ENCODE assay signal across 8 cellular contexts in genomic region chr3:155744626-155745324, GRCh38. TPM values are rescaled to one million over a fixed set of nuclear protein-coding genes. Genes with fewer than 3 reads are reported as not detected.
DNase-seq lines count a peak whose midpoint lies in the region; ATAC-seq and TF ChIP-seq lines count a peak whose summit lies in the region.

A gene with protein sequence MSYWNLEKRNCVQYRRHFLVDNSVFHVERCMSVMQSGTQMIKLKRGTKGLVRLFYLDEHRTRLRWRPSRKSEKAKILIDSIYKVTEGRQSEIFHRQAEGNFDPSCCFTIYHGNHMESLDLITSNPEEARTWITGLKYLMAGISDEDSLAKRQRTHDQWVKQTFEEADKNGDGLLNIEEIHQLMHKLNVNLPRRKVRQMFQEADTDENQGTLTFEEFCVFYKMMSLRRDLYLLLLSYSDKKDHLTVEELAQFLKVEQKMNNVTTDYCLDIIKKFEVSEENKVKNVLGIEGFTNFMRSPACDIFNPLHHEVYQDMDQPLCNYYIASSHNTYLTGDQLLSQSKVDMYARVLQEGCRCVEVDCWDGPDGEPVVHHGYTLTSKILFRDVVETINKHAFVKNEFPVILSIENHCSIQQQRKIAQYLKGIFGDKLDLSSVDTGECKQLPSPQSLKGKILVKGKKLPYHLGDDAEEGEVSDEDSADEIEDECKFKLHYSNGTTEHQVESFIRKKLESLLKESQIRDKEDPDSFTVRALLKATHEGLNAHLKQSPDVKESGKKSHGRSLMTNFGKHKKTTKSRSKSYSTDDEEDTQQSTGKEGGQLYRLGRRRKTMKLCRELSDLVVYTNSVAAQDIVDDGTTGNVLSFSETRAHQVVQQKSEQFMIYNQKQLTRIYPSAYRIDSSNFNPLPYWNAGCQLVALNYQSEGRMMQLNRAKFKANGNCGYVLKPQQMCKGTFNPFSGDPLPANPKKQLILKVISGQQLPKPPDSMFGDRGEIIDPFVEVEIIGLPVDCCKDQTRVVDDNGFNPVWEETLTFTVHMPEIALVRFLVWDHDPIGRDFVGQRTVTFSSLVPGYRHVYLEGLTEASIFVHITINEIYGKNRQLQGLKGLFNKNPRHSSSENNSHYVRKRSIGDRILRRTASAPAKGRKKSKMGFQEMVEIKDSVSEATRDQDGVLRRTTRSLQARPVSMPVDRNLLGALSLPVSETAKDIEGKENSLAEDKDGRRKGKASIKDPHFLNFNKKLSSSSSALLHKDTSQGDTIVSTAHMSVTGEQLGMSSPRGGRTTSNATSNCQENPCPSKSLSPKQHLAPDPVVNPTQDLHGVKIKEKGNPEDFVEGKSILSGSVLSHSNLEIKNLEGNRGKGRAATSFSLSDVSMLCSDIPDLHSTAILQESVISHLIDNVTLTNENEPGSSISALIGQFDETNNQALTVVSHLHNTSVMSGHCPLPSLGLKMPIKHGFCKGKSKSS (N-terminal part only) (minus strand): TSS chr3:155745071. CDS start chr3:155704224, 40,847 bp downstream.

- TF ChIP-seq CTCF in Caco-2 (IDR thresholded peaks at IDR 0.05; ENCODE audit: insufficient read depth in 1 of 2, low read depth in 1 of 2, low read length in 1 of 2, severe bottlenecking in 1 of 2, unreplicated experiment in 1 of 2) (no peak), Panc1 (IDR thresholded peaks at IDR 0.05) (no peak), gastroesophageal sphincter (IDR thresholded peaks at IDR 0.05) (no peak), neural crest cell (conservative IDR thresholded peaks at IDR 0.05) (no peak), upper lobe of right lung (IDR thresholded peaks at IDR 0.05) (no peak)

- TF ChIP-seq POLR2A in gastroesophageal sphincter (IDR thresholded peaks at IDR 0.05) = no peak

- WGBS in gastroesophageal sphincter (ENCODE audit: low coverage in 1 of 2), 2 donors = 0% methylated on average over 1 of the region's 33 CpGs

- BruUV-seq in Caco-2 (replicated peaks; lab: Mats Ljungman, UMichigan) = no TSS peak
- BruUV-seq in Panc1 (replicated peaks; lab: Mats Ljungman, UMichigan) = no TSS peak

- DNase-seq in Caco-2 (peak; percentile 82 to 83), Panc1 (ENCODE audit: low read depth, low spot score) (no peak), neural crest cell (ENCODE audit: low read depth, low spot score) (peak; percentile 75), upper lobe of right lung (peak; percentile 88)
- peak; percentile 44 for DNase-seq in Jurkat, Clone E6-1 (ENCODE audit: low read depth, low spot score)
- DNase-seq in activated naive CD4-positive, alpha-beta T cell treated with anti-CD3 and anti-CD28 coated beads for 36 hours = peak; percentile 74

- no peaks in the 10 kb centered on the region for H3K27me3 ChIP-seq in Caco-2 (replicated peaks; ENCODE audit: control insufficient read depth, insufficient read depth, low read length)
- peaks cover 48% of the 10 kb centered on the region for H3K27me3 ChIP-seq in Panc1 (ENCODE audit: control insufficient read depth, insufficient read depth, low read length)
- peaks cover 13% of the 10 kb centered on the region for H3K27me3 ChIP-seq in gastroesophageal sphincter
- H3K27me3 ChIP-seq in upper lobe of right lung = peaks cover 42% of the 10 kb centered on the region

- H3K4me1 Mint-ChIP-seq in Caco-2 (ENCODE audit: low read depth, unreplicated experiment) = peaks cover 41% of the 10 kb centered on the region
- H3K4me1 Mint-ChIP-seq in activated naive CD4-positive, alpha-beta T cell treated with anti-CD3 and anti-CD28 coated beads for 36 hours (ENCODE audit: low read depth) = peaks cover 9% of the 10 kb centered on the region
- H3K4me1 Mint-ChIP-seq in neural crest cell = peaks cover 72% of the 10 kb centered on the region

- intact Hi-C loops in Caco-2 (cut with micrococcal nuclease; ENCODE audit: unreplicated experiment) = loop anchor here (1.0 to 2.0 kb wide), 2 partner anchors 30 to 110 kb away; partner anchors contain the start of gene SLC33A1
- intact Hi-C loops in Panc1 (cut with micrococcal nuclease; ENCODE audit: unreplicated experiment) = no loop called here
- intact Hi-C loops in activated naive CD4-positive, alpha-beta T cell treated with anti-CD3 and anti-CD28 coated beads for 36 hours (cut with micrococcal nuclease) = loop anchor here (1.0 to 2.0 kb wide), 3 partner anchors 62 to 126 kb away; partner anchors contain the start of genes C3orf33, GMPS and SLC33A1
- intact Hi-C loops in upper lobe of right lung (cut with DNase I) = no loop called here

- in situ Hi-C loops in Panc1 (cut with HindIII; ENCODE audit: low pct_unique_long_range_greater_than_20kb, low sequenced_read_pairs) = no loop called here

- H3K4me3 ChIP-seq in Caco-2 (ENCODE audit: low read depth, low read length) = peak within 1 kb of the TSS; percentile 94
- peak within 1 kb of the TSS; percentile 70 for H3K4me3 ChIP-seq in Jurkat, Clone E6-1 (ENCODE audit: low read length)
- peak within 1 kb of the TSS; percentile 52 to 65 for H3K4me3 ChIP-seq in Panc1 (ENCODE audit: low read depth in 2 of 2, low read length in 2 of 2)
- H3K4me3 ChIP-seq in gastroesophageal sphincter = peak within 1 kb of the TSS; percentile 50 to 54
- peak within 1 kb of the TSS; percentile 61 for H3K4me3 ChIP-seq in upper lobe of right lung

- H3K4me3 Mint-ChIP-seq in Caco-2 (ENCODE audit: unreplicated experiment) = peak within 1 kb of the TSS; percentile 99
- H3K4me3 Mint-ChIP-seq in activated naive CD4-positive, alpha-beta T cell treated with anti-CD3 and anti-CD28 coated beads for 36 hours = peak within 1 kb of the TSS; percentile 83
- H3K4me3 Mint-ChIP-seq in neural crest cell = peak within 1 kb of the TSS; percentile 99

- CTCF ChIA-PET in Caco-2 (lab: Charles Lee) (interaction anchor here (1.0 kb wide), 1 partner anchor 61 kb away, joined by 3 read pairs; the partner anchor contains the start of gene C3orf33), Panc1 (lab: Charles Lee) (no interaction called here)
- CTCF ChIA-PET in activated naive CD4-positive, alpha-beta T cell treated with anti-CD3 and anti-CD28 coated beads for 36 hours (lab: Charles Lee) = interaction anchor here (1.0 kb wide), 1 partner anchor 61 kb away, joined by 3 read pairs; the partner anchor contains the start of gene C3orf33

- H3K27ac ChIP-seq in Panc1 (ENCODE audit: low read length) (no peak within 1 kb of the TSS), gastroesophageal sphincter (peak within 1 kb of the TSS in 1 of 4 donors; percentile 45), upper lobe of right lung (peak within 1 kb of the TSS; percentile 71)

- no peaks in the 10 kb centered on the region for H3K9me3 Mint-ChIP-seq in Caco-2 (ENCODE audit: unreplicated experiment)
- no peaks in the 10 kb centered on the region for H3K9me3 Mint-ChIP-seq in activated naive CD4-positive, alpha-beta T cell treated with anti-CD3 and anti-CD28 coated beads for 36 hours
- no peaks in the 10 kb centered on the region for H3K9me3 Mint-ChIP-seq in neural crest cell

- H3K36me3 ChIP-seq in Caco-2 (ENCODE audit: control insufficient read depth, insufficient read depth, low read length) = no peaks in the 10 kb centered on the region
- H3K36me3 ChIP-seq in Panc1 (ENCODE audit: control insufficient read depth, insufficient read depth, low read length) = peaks cover 3% of the 10 kb centered on the region; the same call in 1 of the 2 replicates
- no peaks in the 10 kb centered on the region for H3K36me3 ChIP-seq in gastroesophageal sphincter
- no peaks in the 10 kb centered on the region for H3K36me3 ChIP-seq in upper lobe of right lung

- peaks cover 29% of the 10 kb centered on the region for H3K4me1 ChIP-seq in Caco-2
- 0 out of 2 replicates have a peak, but pooled peaks cover 8% of the 10 kb centered on the region for H3K4me1 ChIP-seq in Panc1 (ENCODE audit: control insufficient read depth, insufficient read depth, low read length)
- H3K4me1 ChIP-seq in gastroesophageal sphincter = peaks cover 0 to 37% (median 0%) of the 10 kb centered on the region in 3 donors
- H3K4me1 ChIP-seq in upper lobe of right lung = peaks cover 22% of the 10 kb centered on the region

- POLR2A ChIA-PET in Caco-2 (lab: Charles Lee) (interaction anchor here (1.0 kb wide), 1 partner anchor 61 kb away, joined by 3 read pairs; no protein-coding TSS in a partner anchor), Panc1 (lab: Charles Lee) (no interaction called here)

- peak within 1 kb of the TSS; percentile 93 for H3K27ac Mint-ChIP-seq in Caco-2 (ENCODE audit: unreplicated experiment)
- H3K27ac Mint-ChIP-seq in activated naive CD4-positive, alpha-beta T cell treated with anti-CD3 and anti-CD28 coated beads for 36 hours = no peak within 1 kb of the TSS
- H3K27ac Mint-ChIP-seq in neural crest cell (ENCODE audit: unreplicated experiment) = peak within 1 kb of the TSS; percentile 94

- no peak for TF ChIP-seq EP300 in gastroesophageal sphincter (IDR thresholded peaks at IDR 0.05)

- H3K36me3 Mint-ChIP-seq in Caco-2 (ENCODE audit: insufficient read depth, unreplicated experiment) = peaks cover 5% of the 10 kb centered on the region
- no peaks in the 10 kb centered on the region for H3K36me3 Mint-ChIP-seq in activated naive CD4-positive, alpha-beta T cell treated with anti-CD3 and anti-CD28 coated beads for 36 hours (ENCODE audit: low read depth)
- H3K36me3 Mint-ChIP-seq in neural crest cell (ENCODE audit: low read depth) = no peaks in the 10 kb centered on the region

- no peaks in the 10 kb centered on the region for H3K9me3 ChIP-seq in Caco-2
- H3K9me3 ChIP-seq in Panc1 (ENCODE audit: control insufficient read depth, insufficient read depth, low read depth, low read length) = no peaks in the 10 kb centered on the region
- H3K9me3 ChIP-seq in gastroesophageal sphincter = no peaks in the 10 kb centered on the region
- H3K9me3 ChIP-seq in upper lobe of right lung = no peaks in the 10 kb centered on the region

- H3K27me3 Mint-ChIP-seq in Caco-2 (ENCODE audit: insufficient read depth, unreplicated experiment) = no peaks in the 10 kb centered on the region
- peaks cover 30% of the 10 kb centered on the region for H3K27me3 Mint-ChIP-seq in activated naive CD4-positive, alpha-beta T cell treated with anti-CD3 and anti-CD28 coated beads for 36 hours (ENCODE audit: low read depth)
- H3K27me3 Mint-ChIP-seq in neural crest cell (ENCODE audit: low read depth) = peaks cover 27% of the 10 kb centered on the region

- ATAC-seq in GM21528 (IDR thresholded peaks at IDR 0.05; ENCODE audit: low FRiP score, unreplicated experiment) = peak; percentile 53
- peak; percentile 75 for ATAC-seq in Panc1
- ATAC-seq in gastroesophageal sphincter = peak; percentile 76
- peak; percentile 91 for ATAC-seq in upper lobe of right lung

RNA-seq across cellular contexts. Expression of the gene that starts here (rescaled TPM):
- total RNA-seq in Caco-2 (2022) (2.8 and 3.1 TPM in 2 replicates), Panc1 (2021; ENCODE audit: unreplicated experiment) (0.03 TPM), gastroesophageal sphincter (under 1 TPM; 0.16 to 0.40 (median 0.35) TPM), neural crest cell (21.4 and 22.4 TPM in 2 replicates), upper lobe of right lung (12.1 TPM)
- 1.6 TPM for polyA plus RNA-seq in Jurkat, Clone E6-1 (2012; ENCODE audit: insufficient read depth, insufficient read length)
- polyA plus RNA-seq in Panc1 (2012; ENCODE audit: insufficient read length) = not detected
- under 1 TPM; 0.21 to 0.27 TPM for total RNA-seq in activated naive CD4-positive, alpha-beta T cell treated with anti-CD3 and anti-CD28 coated beads for 36 hours

Comparison
In these comparisons a context has a peak if more than half of its experiments do, and no peak if none do; other contexts are left out.
1. Peak in ATAC-seq and H3K4me3 ChIP-seq in Panc1; RNA of the gene not detected or under 1 TPM.
2. Peak in DNase-seq in activated naive CD4-positive, alpha-beta T cell treated with anti-CD3 and anti-CD28 coated beads for 36 hours; RNA of the gene not detected or under 1 TPM.
3. Peak in ATAC-seq and H3K4me3 ChIP-seq in gastroesophageal sphincter; RNA of the gene not detected or under 1 TPM.
4. intact Hi-C loops: an anchor here in Caco-2 (1.0 to 2.0 kb wide) and activated naive CD4-positive, alpha-beta T cell treated with anti-CD3 and anti-CD28 coated beads for 36 hours (1.0 to 2.0 kb wide); none called in Panc1 and upper lobe of right lung.